9 cellular contexts compared by ENCODE assay signal in the genomic region with DNA sequence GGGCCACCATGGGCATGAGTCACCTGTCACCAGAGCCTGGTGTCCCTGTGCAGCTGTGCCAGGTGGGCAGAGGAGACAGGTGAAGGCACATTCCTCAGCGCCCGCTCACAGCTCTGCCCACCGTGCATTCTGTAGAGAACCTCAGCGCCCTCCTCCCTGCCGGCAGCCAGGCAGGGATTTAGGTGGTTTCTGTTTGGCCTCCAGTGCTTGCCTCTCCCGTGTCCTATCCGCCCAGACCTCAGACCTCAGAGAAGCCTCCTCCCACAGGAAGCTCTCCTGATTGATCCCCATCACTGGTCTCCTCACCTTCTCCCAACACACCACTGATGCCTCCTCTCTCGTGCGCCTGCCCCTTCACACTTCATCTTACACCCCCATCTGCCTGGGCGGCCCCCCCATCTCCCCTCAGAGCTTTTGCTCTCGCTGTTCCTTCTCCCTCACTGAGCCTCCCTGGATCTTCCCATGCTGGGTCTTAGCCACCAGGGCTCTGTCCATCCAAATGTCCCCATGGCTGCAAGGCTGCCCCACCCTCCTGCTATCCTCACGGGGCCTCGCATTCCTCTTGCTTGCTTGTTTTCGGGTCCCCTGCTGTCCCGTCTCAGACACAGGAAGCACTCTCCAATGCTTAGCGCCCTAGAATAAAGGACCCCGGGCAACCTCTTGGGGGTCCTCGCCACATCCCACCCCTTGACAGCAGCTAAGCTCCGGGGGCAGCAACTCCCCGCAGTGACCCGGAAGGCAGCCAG. TPM values are rescaled to one million over a fixed set of nuclear protein-coding genes. Genes with fewer than 3 reads are reported as not detected.
DNase-seq lines count a peak whose midpoint lies in the region; ATAC-seq and TF ChIP-seq lines count a peak whose summit lies in the region.
"Had no signal": no experiment of that assay in that cellular context is flagged by ENCODE, and none has a peak within 500 bp of the region (broad histone marks: within the 10 kb centered on the region; RNA-seq: fewer than 3 reads in every experiment).

No MANE protein-coding gene starts in this region.

- TF ChIP-seq CTCF in mesothelial cell of epicardium (IDR thresholded peaks at IDR 0.05; ENCODE audit: unreplicated experiment) = no peak
- no peak for TF ChIP-seq CTCF in type B pancreatic cell (conservative IDR thresholded peaks at IDR 0.05)
- no peak for TF ChIP-seq CTCF in mucosa of descending colon (IDR thresholded peaks at IDR 0.05)

- H3K27ac Mint-ChIP-seq in activated naive CD4-positive, alpha-beta T cell treated with anti-CD3 and anti-CD28 coated beads, Interleukin-2, amount 50 U/mL, for 72 hours = peak overlapping the region; percentile 47 to 65
- H3K27ac Mint-ChIP-seq in activated T-helper 17 cell treated with anti-CD3 and anti-CD28 coated beads, Interleukin-2, amount 50 U/mL, for 72 hours = peak overlapping the region; percentile 76
- H3K27ac Mint-ChIP-seq in mesothelial cell of epicardium (peak overlapping the region; percentile 98), type B pancreatic cell (peak overlapping the region; percentile 95)

- H3K4me3 Mint-ChIP-seq in activated T-helper 17 cell treated with anti-CD3 and anti-CD28 coated beads, Interleukin-2, amount 50 U/mL, for 72 hours = peak overlapping the region; percentile 86
- H3K4me3 Mint-ChIP-seq in mesothelial cell of epicardium = peak overlapping the region; percentile 55
- H3K4me3 Mint-ChIP-seq in type B pancreatic cell = no peak overlapping the region

- peaks cover 0 to 4% of the 10 kb centered on the region in 2 donors for H3K36me3 Mint-ChIP-seq in activated naive CD4-positive, alpha-beta T cell treated with anti-CD3 and anti-CD28 coated beads, Interleukin-2, amount 50 U/mL, for 72 hours
- H3K36me3 Mint-ChIP-seq in activated T-helper 17 cell treated with anti-CD3 and anti-CD28 coated beads, Interleukin-2, amount 50 U/mL, for 72 hours (ENCODE audit: low read depth) = peaks cover 43% of the 10 kb centered on the region
- H3K36me3 Mint-ChIP-seq in mesothelial cell of epicardium (no peaks in the 10 kb centered on the region), type B pancreatic cell (peaks cover 3% of the 10 kb centered on the region)

- no peak for ATAC-seq in activated naive CD4-positive, alpha-beta T cell treated with anti-CD3 and anti-CD28 coated beads, Interleukin-2, amount 50 U/mL, for 72 hours
- ATAC-seq in activated T-helper 17 cell treated with anti-CD3 and anti-CD28 coated beads, Interleukin-2, amount 50 U/mL, for 72 hours (replicated peaks) = no peak
- ATAC-seq in mucosa of descending colon (no peak), GM21447 (IDR thresholded peaks at IDR 0.05; ENCODE audit: unreplicated experiment) (no peak), HG02981 (IDR thresholded peaks at IDR 0.05; ENCODE audit: unreplicated experiment) (no peak)

- H3K4me1 Mint-ChIP-seq in activated T-helper 17 cell treated with anti-CD3 and anti-CD28 coated beads, Interleukin-2, amount 50 U/mL, for 72 hours = peaks cover 40% of the 10 kb centered on the region
- H3K4me1 Mint-ChIP-seq in mesothelial cell of epicardium = peaks cover 61% of the 10 kb centered on the region
- H3K4me1 Mint-ChIP-seq in type B pancreatic cell (ENCODE audit: unreplicated experiment) = peaks cover 35% of the 10 kb centered on the region

- no peaks in the 10 kb centered on the region for H3K36me3 ChIP-seq in mucosa of descending colon (ENCODE audit: low read depth)

- no peaks in the 10 kb centered on the region for H3K9me3 ChIP-seq in mucosa of descending colon

- no peak overlapping the region for H3K4me3 ChIP-seq in mucosa of descending colon

- H3K27me3 Mint-ChIP-seq in activated T-helper 17 cell treated with anti-CD3 and anti-CD28 coated beads, Interleukin-2, amount 50 U/mL, for 72 hours = no peaks in the 10 kb centered on the region
- H3K27me3 Mint-ChIP-seq in mesothelial cell of epicardium (ENCODE audit: low read depth) (no peaks in the 10 kb centered on the region), type B pancreatic cell (no peaks in the 10 kb centered on the region)

- H3K4me1 ChIP-seq in mucosa of descending colon (ENCODE audit: low read depth) = peaks cover 41% of the 10 kb centered on the region

- DNase-seq in activated naive CD4-positive, alpha-beta T cell treated with anti-CD3 and anti-CD28 coated beads, Interleukin-2, amount 50 U/mL, for 72 hours (ENCODE audit: low spot score in 2 of 2) = no peak
- DNase-seq in activated naive CD4-positive, alpha-beta T cell (lab: John Stamatoyannopoulos, UW) = no peak
- DNase-seq in mesothelial cell of epicardium (ENCODE audit: low spot score in 2 of 2, unreplicated experiment in 2 of 2) = no peak
- DNase-seq in type B pancreatic cell (ENCODE audit: extremely low spot score, unreplicated experiment) = no peak
- DNase-seq in mucosa of descending colon = no peak
- DNase-seq: COR-L47 had no signal

- intact Hi-C loops in mucosa of descending colon (cut with DNase I, micrococcal nuclease) = no loop called here

- H3K9me3 Mint-ChIP-seq in activated naive CD4-positive, alpha-beta T cell treated with anti-CD3 and anti-CD28 coated beads, Interleukin-2, amount 50 U/mL, for 72 hours = no peaks in the 10 kb centered on the region
- H3K9me3 Mint-ChIP-seq in activated T-helper 17 cell treated with anti-CD3 and anti-CD28 coated beads, Interleukin-2, amount 50 U/mL, for 72 hours = no peaks in the 10 kb centered on the region
- H3K9me3 Mint-ChIP-seq in mesothelial cell of epicardium = no peaks in the 10 kb centered on the region
- H3K9me3 Mint-ChIP-seq in type B pancreatic cell = no peaks in the 10 kb centered on the region

RNA-seq across cellular contexts. Expression of gene SH3GL1, which starts 23.9 kb away (rescaled TPM):
- total RNA-seq in activated naive CD4-positive, alpha-beta T cell treated with anti-CD3 and anti-CD28 coated beads, Interleukin-2, amount 50 U/mL, for 72 hours = 10 to 100 TPM; 40.9 to 53.4 TPM
- total RNA-seq in activated T-helper 17 cell treated with anti-CD3 and anti-CD28 coated beads, Interleukin-2, amount 50 U/mL, for 72 hours = 10 to 100 TPM; 49.1 to 67.1 TPM
- total RNA-seq in mesothelial cell of epicardium (89.9 to 91.7 TPM (median 90.1 TPM) in 3 replicates), type B pancreatic cell (ENCODE audit: low replicate concordance) (74.4 and 87.2 TPM in 2 replicates), mucosa of descending colon (10 to 100 TPM; 31.7 to 54.9 (median 47.5) TPM)

RNA-seq across cellular contexts. Expression of gene CHAF1A, which starts 26.0 kb away (rescaled TPM):
- 10 to 100 TPM; 67.1 to 93.6 TPM for total RNA-seq in activated naive CD4-positive, alpha-beta T cell treated with anti-CD3 and anti-CD28 coated beads, Interleukin-2, amount 50 U/mL, for 72 hours
- 10 to 100 TPM; 67.9 to 96.7 TPM for total RNA-seq in activated T-helper 17 cell treated with anti-CD3 and anti-CD28 coated beads, Interleukin-2, amount 50 U/mL, for 72 hours
- total RNA-seq in mesothelial cell of epicardium (30.9 to 35.1 TPM (median 33.1 TPM) in 3 replicates), type B pancreatic cell (ENCODE audit: low replicate concordance) (25.7 and 46.3 TPM in 2 replicates), mucosa of descending colon (10 to 100 TPM; 17.3 to 24.9 (median 18.1) TPM)

RNA-seq across cellular contexts. Expression of gene MPND, which starts 33.1 kb away (rescaled TPM):
- total RNA-seq in activated naive CD4-positive, alpha-beta T cell treated with anti-CD3 and anti-CD28 coated beads, Interleukin-2, amount 50 U/mL, for 72 hours = 10 to 100 TPM; 18.4 to 22.0 TPM
- total RNA-seq in activated T-helper 17 cell treated with anti-CD3 and anti-CD28 coated beads, Interleukin-2, amount 50 U/mL, for 72 hours = 10 to 100 TPM; 15.5 to 19.7 TPM
- total RNA-seq in mesothelial cell of epicardium (34.6 to 42.4 TPM (median 42.2 TPM) in 3 replicates), type B pancreatic cell (ENCODE audit: low replicate concordance) (43.5 and 43.6 TPM in 2 replicates), mucosa of descending colon (10 to 100 TPM; 43.8 to 82.8 (median 49.0) TPM)

RNA-seq across cellular contexts. Expression of gene STAP2, which starts 37.8 kb away (rescaled TPM):
- total RNA-seq in activated naive CD4-positive, alpha-beta T cell treated with anti-CD3 and anti-CD28 coated beads, Interleukin-2, amount 50 U/mL, for 72 hours = 10 to 100 TPM; 17.4 to 22.3 TPM
- total RNA-seq in activated T-helper 17 cell treated with anti-CD3 and anti-CD28 coated beads, Interleukin-2, amount 50 U/mL, for 72 hours = 10 to 100 TPM; 13.3 to 17.4 TPM
- total RNA-seq in mesothelial cell of epicardium (74.0 to 79.4 TPM (median 75.3 TPM) in 3 replicates), type B pancreatic cell (ENCODE audit: low replicate concordance) (42.5 and 96.9 TPM in 2 replicates), mucosa of descending colon (100 to 1,000 TPM in 2 of 3 donors, 10 to 100 TPM in 1; 91.4 to 330 (median 183) TPM)
